ENCODE assay signal across 1 cellular context in the genomic region with DNA sequence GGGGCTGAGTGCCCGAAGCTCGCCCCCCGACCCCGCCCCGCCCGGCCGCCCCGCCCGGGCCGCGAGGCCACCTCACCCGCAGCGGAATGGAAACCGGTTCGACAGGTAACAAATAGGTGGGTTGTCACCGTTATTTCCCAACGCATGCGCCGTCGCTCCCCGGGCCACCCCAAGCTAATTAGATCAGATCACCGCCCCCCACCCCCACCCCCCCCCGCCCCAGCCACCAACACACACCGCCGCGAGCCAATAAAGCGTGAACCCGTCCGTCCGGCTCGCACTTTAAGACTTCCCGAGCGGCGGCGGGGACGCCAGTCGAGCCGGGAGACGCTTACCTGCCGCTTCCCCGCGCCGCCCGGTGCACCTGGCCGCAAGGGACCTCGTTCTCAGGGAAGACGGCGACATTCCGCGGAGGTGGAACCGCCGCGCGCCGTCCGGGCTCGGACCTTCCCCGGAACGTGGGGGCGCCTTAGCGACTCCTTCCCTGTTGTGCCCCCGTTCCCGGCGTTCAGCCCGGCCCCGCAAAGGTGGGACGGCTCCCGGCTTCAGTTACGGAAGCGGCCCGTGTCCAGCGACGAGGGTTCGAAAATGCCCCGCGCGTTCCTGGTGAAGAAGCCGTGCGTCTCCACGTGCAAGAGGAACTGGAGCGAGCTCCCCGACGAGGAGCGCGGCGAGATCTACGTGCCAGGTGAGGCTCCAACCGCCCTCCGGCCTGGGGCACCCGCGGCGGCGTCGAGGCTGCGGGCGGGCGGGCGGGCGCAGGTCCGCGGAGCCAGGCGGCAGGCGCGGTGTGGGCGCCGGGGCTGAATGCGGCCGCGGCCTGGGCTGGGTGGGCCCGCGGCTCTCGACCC.
TF ChIP-seq lines count a peak whose summit lies in the region.

A gene (plus strand): TSS at position 278 of the 851 bp plus-strand sequence. CDS start 311 bp downstream, at position 589.

TF ChIP-seq in WTC11, 78 proteins besides CTCF, POLR2A, EP300 and RAD21 (continued from another document):
- TF ChIP-seq, protein P1, sequence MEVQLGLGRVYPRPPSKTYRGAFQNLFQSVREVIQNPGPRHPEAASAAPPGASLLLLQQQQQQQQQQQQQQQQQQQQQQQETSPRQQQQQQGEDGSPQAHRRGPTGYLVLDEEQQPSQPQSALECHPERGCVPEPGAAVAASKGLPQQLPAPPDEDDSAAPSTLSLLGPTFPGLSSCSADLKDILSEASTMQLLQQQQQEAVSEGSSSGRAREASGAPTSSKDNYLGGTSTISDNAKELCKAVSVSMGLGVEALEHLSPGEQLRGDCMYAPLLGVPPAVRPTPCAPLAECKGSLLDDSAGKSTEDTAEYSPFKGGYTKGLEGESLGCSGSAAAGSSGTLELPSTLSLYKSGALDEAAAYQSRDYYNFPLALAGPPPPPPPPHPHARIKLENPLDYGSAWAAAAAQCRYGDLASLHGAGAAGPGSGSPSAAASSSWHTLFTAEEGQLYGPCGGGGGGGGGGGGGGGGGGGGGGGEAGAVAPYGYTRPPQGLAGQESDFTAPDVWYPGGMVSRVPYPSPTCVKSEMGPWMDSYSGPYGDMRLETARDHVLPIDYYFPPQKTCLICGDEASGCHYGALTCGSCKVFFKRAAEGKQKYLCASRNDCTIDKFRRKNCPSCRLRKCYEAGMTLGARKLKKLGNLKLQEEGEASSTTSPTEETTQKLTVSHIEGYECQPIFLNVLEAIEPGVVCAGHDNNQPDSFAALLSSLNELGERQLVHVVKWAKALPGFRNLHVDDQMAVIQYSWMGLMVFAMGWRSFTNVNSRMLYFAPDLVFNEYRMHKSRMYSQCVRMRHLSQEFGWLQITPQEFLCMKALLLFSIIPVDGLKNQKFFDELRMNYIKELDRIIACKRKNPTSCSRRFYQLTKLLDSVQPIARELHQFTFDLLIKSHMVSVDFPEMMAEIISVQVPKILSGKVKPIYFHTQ (CRISPR knock-in tag; IDR thresholded peaks at IDR 0.05): no peak
- TF ChIP-seq, protein P2, sequence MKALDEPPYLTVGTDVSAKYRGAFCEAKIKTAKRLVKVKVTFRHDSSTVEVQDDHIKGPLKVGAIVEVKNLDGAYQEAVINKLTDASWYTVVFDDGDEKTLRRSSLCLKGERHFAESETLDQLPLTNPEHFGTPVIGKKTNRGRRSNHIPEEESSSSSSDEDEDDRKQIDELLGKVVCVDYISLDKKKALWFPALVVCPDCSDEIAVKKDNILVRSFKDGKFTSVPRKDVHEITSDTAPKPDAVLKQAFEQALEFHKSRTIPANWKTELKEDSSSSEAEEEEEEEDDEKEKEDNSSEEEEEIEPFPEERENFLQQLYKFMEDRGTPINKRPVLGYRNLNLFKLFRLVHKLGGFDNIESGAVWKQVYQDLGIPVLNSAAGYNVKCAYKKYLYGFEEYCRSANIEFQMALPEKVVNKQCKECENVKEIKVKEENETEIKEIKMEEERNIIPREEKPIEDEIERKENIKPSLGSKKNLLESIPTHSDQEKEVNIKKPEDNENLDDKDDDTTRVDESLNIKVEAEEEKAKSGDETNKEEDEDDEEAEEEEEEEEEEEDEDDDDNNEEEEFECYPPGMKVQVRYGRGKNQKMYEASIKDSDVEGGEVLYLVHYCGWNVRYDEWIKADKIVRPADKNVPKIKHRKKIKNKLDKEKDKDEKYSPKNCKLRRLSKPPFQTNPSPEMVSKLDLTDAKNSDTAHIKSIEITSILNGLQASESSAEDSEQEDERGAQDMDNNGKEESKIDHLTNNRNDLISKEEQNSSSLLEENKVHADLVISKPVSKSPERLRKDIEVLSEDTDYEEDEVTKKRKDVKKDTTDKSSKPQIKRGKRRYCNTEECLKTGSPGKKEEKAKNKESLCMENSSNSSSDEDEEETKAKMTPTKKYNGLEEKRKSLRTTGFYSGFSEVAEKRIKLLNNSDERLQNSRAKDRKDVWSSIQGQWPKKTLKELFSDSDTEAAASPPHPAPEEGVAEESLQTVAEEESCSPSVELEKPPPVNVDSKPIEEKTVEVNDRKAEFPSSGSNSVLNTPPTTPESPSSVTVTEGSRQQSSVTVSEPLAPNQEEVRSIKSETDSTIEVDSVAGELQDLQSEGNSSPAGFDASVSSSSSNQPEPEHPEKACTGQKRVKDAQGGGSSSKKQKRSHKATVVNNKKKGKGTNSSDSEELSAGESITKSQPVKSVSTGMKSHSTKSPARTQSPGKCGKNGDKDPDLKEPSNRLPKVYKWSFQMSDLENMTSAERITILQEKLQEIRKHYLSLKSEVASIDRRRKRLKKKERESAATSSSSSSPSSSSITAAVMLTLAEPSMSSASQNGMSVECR (CRISPR knock-in tag; IDR thresholded peaks at IDR 0.05; ENCODE audit: borderline replicate concordance): peak; percentile 68; the same call in 1 of the 2 replicates
- TF ChIP-seq JUN (CRISPR knock-in tag; IDR thresholded peaks at IDR 0.05): 0 out of 2 replicates have a peak, but pooled peaks have one; percentile 41
- no peak for TF ChIP-seq CREM (CRISPR knock-in tag; IDR thresholded peaks at IDR 0.05)
- TF ChIP-seq, protein P3, sequence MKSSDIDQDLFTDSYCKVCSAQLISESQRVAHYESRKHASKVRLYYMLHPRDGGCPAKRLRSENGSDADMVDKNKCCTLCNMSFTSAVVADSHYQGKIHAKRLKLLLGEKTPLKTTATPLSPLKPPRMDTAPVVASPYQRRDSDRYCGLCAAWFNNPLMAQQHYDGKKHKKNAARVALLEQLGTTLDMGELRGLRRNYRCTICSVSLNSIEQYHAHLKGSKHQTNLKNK (CRISPR knock-in tag; IDR thresholded peaks at IDR 0.05): no peak
- TF ChIP-seq GTF2I (CRISPR knock-in tag; conservative IDR thresholded peaks at IDR 0.05): no peak
- TF ChIP-seq, protein P4, sequence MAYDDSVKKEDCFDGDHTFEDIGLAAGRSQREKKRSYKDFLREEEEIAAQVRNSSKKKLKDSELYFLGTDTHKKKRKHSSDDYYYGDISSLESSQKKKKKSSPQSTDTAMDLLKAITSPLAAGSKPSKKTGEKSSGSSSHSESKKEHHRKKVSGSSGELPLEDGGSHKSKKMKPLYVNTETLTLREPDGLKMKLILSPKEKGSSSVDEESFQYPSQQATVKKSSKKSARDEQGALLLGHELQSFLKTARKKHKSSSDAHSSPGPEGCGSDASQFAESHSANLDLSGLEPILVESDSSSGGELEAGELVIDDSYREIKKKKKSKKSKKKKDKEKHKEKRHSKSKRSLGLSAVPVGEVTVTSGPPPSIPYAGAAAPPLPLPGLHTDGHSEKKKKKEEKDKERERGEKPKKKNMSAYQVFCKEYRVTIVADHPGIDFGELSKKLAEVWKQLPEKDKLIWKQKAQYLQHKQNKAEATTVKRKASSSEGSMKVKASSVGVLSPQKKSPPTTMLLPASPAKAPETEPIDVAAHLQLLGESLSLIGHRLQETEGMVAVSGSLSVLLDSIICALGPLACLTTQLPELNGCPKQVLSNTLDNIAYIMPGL (CRISPR knock-in tag; IDR thresholded peaks at IDR 0.05): 0 out of 2 replicates have a peak, but pooled peaks have one; percentile 40
- TF ChIP-seq ATF1 (CRISPR knock-in tag; IDR thresholded peaks at IDR 0.05): no peak
- TF ChIP-seq, protein P5, sequence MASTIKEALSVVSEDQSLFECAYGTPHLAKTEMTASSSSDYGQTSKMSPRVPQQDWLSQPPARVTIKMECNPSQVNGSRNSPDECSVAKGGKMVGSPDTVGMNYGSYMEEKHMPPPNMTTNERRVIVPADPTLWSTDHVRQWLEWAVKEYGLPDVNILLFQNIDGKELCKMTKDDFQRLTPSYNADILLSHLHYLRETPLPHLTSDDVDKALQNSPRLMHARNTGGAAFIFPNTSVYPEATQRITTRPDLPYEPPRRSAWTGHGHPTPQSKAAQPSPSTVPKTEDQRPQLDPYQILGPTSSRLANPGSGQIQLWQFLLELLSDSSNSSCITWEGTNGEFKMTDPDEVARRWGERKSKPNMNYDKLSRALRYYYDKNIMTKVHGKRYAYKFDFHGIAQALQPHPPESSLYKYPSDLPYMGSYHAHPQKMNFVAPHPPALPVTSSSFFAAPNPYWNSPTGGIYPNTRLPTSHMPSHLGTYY (CRISPR knock-in tag; IDR thresholded peaks at IDR 0.05): no peak
- no peak for TF ChIP-seq CBFB (CRISPR knock-in tag; IDR thresholded peaks at IDR 0.05; ENCODE audit: low read depth)
- no peak for TF ChIP-seq ZNF396 (CRISPR knock-in tag; IDR thresholded peaks at IDR 0.05; ENCODE audit: borderline replicate concordance)
TF ChIP-seq in WTC11: peak in this region for 6.
